ENCODE assay signal across 2 cellular contexts in genomic region chr15:27587810-27588209, GRCh38.
TF ChIP-seq lines count a peak whose summit lies in the region.

No MANE protein-coding gene starts in this region.

TF ChIP-seq in GM23338, 12 proteins besides CTCF, POLR2A, EP300 and RAD21 (continued from another document):
- no peak for TF ChIP-seq ZNF462 (CRISPR knock-in tag; IDR thresholded peaks at IDR 0.05)
- TF ChIP-seq JUNB (IDR thresholded peaks at IDR 0.05; ENCODE audit: unreplicated experiment) = no peak
- no peak for TF ChIP-seq STAT1 (IDR thresholded peaks at IDR 0.05; ENCODE audit: unreplicated experiment)
- no peak for TF ChIP-seq EZH2phosphoT487 (IDR thresholded peaks at IDR 0.05; ENCODE audit: unreplicated experiment)
TF ChIP-seq in GM23338: peak in this region for 0.

TF ChIP-seq in K562, 482 proteins besides CTCF, POLR2A, EP300 and RAD21 (continued from another document):
- TF ChIP-seq PRDM10 (IDR thresholded peaks at IDR 0.05; ENCODE audit: partially characterized antibody) = no peak
- no peak for TF ChIP-seq ZNF224 (CRISPR knock-in tag; IDR thresholded peaks at IDR 0.05)
- no peak for TF ChIP-seq ZZZ3 (IDR thresholded peaks at IDR 0.05)
- TF ChIP-seq POLR2B (IDR thresholded peaks at IDR 0.05; ENCODE audit: low read depth, partially characterized antibody) = no peak
- no peak for TF ChIP-seq EGR1 (conservative IDR thresholded peaks at IDR 0.05)
- no peak for TF ChIP-seq MCM7 (IDR thresholded peaks at IDR 0.05)
- TF ChIP-seq ZBED1 (IDR thresholded peaks at IDR 0.05) = no peak
- TF ChIP-seq MIER1 (IDR thresholded peaks at IDR 0.05; ENCODE audit: low read depth) = no peak
- no peak for TF ChIP-seq PATZ1 (CRISPR knock-in tag; IDR thresholded peaks at IDR 0.05; ENCODE audit: borderline replicate concordance)
